29 cellular contexts compared by ENCODE assay signal in genomic region chr19:40450664-40451063, GRCh38. TPM values are rescaled to one million over a fixed set of nuclear protein-coding genes. Genes with fewer than 3 reads are reported as not detected.
"Had no signal": no experiment of that assay in that cellular context is flagged by ENCODE, and none has a peak within 500 bp of the region (broad histone marks: within the 10 kb centered on the region; RNA-seq: fewer than 3 reads in every experiment).

No MANE protein-coding gene starts in this region.

- H3K4me1 ChIP-seq: colonic mucosa, gastrocnemius medialis, heart right ventricle, left lung, lower lobe of right lung had no signal

- H3K36me3 Mint-ChIP-seq: naive B cell had no signal

- H3K27ac ChIP-seq: colonic mucosa, epithelial cell of prostate, esophagus squamous epithelium, gastrocnemius medialis, heart right ventricle, left lung, lower lobe of right lung had no signal

- H3K4me3 Mint-ChIP-seq: dendritic cell treated with granulocyte-macrophage colony-stimulating factor and Interleukin-4, amounts not matched to agents 40 ng/mL and 50 ng/mL, for 4 days; effector memory CD8-positive, alpha-beta T cell; endodermal cell; mesothelial cell of epicardium; naive B cell had no signal

- H3K36me3 ChIP-seq: colonic mucosa had no signal

- H3K9me3 Mint-ChIP-seq: dendritic cell treated with granulocyte-macrophage colony-stimulating factor and Interleukin-4, amounts not matched to agents 40 ng/mL and 50 ng/mL, for 4 days; effector memory CD8-positive, alpha-beta T cell; endodermal cell; mesothelial cell of epicardium had no signal

- H3K4me1 Mint-ChIP-seq: naive B cell had no signal

- H3K27me3 ChIP-seq: colonic mucosa, esophagus squamous epithelium, gastrocnemius medialis, heart right ventricle, left lung had no signal

- FAIRE-seq: endometrium, islet of Langerhans, keratinocyte had no signal

- H3K27ac Mint-ChIP-seq: dendritic cell treated with granulocyte-macrophage colony-stimulating factor and Interleukin-4, amounts not matched to agents 40 ng/mL and 50 ng/mL, for 4 days; effector memory CD8-positive, alpha-beta T cell; endodermal cell; mesothelial cell of epicardium; naive B cell had no signal

- DNase-seq: colonic mucosa; cortex of kidney; effector CD8-positive, alpha-beta T cell; effector memory CD8-positive, alpha-beta T cell; endodermal cell; erythroblast; esophagus squamous epithelium; foreskin fibroblast; foreskin melanocyte; gastrocnemius medialis; glutamatergic neuron; head of caudate nucleus; heart right ventricle; hippocampal formation; left cardiac atrium; left lung; left ventricle myocardium superior; lower lobe of right lung; mesenchymal stem cell; mucosa of descending colon; naive B cell had no signal

- H3K27me3 Mint-ChIP-seq: dendritic cell treated with granulocyte-macrophage colony-stimulating factor and Interleukin-4, amounts not matched to agents 40 ng/mL and 50 ng/mL, for 4 days; effector memory CD8-positive, alpha-beta T cell had no signal

- H3K4me3 ChIP-seq: colonic mucosa, esophagus squamous epithelium, gastrocnemius medialis, heart right ventricle, left lung, lower lobe of right lung, mucosa of descending colon had no signal

- ATAC-seq: effector memory CD8-positive, alpha-beta T cell; esophagus mucosa; gastrocnemius medialis; left cardiac atrium; left lung; left ventricle myocardium superior; lower lobe of right lung; mucosa of descending colon had no signal

- H3K9me3 ChIP-seq: colonic mucosa, esophagus squamous epithelium, gastrocnemius medialis, heart right ventricle, left lung, lower lobe of right lung, mucosa of descending colon had no signal

RNA-seq across cellular contexts. Expression of gene SPTBN4, which starts 16.1 kb away (rescaled TPM):
- total RNA-seq: lung microvascular endothelial cell had no signal
